Comparison of ENCODE assay signal across 8 cellular contexts in genomic region chr22:44025171-44026065, GRCh38. TPM values are rescaled to one million over a fixed set of nuclear protein-coding genes. Genes with fewer than 3 reads are reported as not detected.
A peak's percentile ranks its signal among the peaks of the same experiment; 100 is the strongest.
DNase-seq lines count a peak whose midpoint lies in the region; ATAC-seq and TF ChIP-seq lines count a peak whose summit lies in the region.

No MANE protein-coding gene starts in this region.

- ATAC-seq in GM21717 (IDR thresholded peaks at IDR 0.05; ENCODE audit: unreplicated experiment) (peak; percentile 42), memory B cell (ENCODE audit: low read depth) (peak; percentile 67), left lobe of liver (no peak)

- H3K27me3 Mint-ChIP-seq in memory B cell, result no peaks in the 10 kb centered on the region

- H3K27ac ChIP-seq in angular gyrus (ENCODE audit: low read depth, low read length), result peak overlapping the region; percentile 82

- in situ Hi-C loops in GM13976 (cut with MboI; ENCODE audit: low sequenced_read_pairs, unreplicated experiment), result no loop called here

- peak; percentile 90 for DNase-seq in GM13976 (ENCODE audit: low spot score)
- no peak for DNase-seq in LNCaP clone FGC (ENCODE audit: low read depth)
- DNase-seq in memory B cell (ENCODE audit: low spot score in 2 of 2), result peak; percentile 77 to 84
- no peak for DNase-seq in left lobe of liver (ENCODE audit: low spot score)
- no peak for DNase-seq in D341Med (ENCODE audit: low spot score)
- DNase-seq in amniotic stem cell (lab: John Stamatoyannopoulos, UW), result no peak

- no peak for TF ChIP-seq CTCF in GM13976 (IDR thresholded peaks at IDR 0.05; ENCODE audit: borderline replicate concordance, control extremely low read depth, extremely low read depth, insufficient read depth, missing control alignments)
- TF ChIP-seq CTCF in LNCaP clone FGC (IDR thresholded peaks at IDR 0.05; ENCODE audit: control insufficient read depth, extremely low read depth, insufficient read depth), result no peak

- H3K9me3 Mint-ChIP-seq in memory B cell, result no peaks in the 10 kb centered on the region

- peaks cover 51% of the 10 kb centered on the region for H3K4me1 Mint-ChIP-seq in memory B cell

- H3K36me3 Mint-ChIP-seq in memory B cell, result no peaks in the 10 kb centered on the region

- peak overlapping the region; percentile 99 for H3K27ac Mint-ChIP-seq in memory B cell

- H3K4me3 ChIP-seq in LNCaP clone FGC (ENCODE audit: low read depth, low read length), result peak overlapping the region; percentile 62

- peak overlapping the region; percentile 81 for H3K4me3 Mint-ChIP-seq in memory B cell

RNA-seq across cellular contexts. Expression of gene PARVB, which starts 1.3 kb away (rescaled TPM):
- 14.3 TPM for total RNA-seq in left lobe of liver

Comparison
In these comparisons a context has a peak if more than half of its experiments do, and no peak if none do; other contexts are left out.
1. DNase-seq: peak in GM13976 (single experiment) and memory B cell (2 of 2); none in LNCaP clone FGC (single experiment), left lobe of liver (single experiment), D341Med (single experiment) and amniotic stem cell (single experiment).